Comparison of ENCODE assay signal across 16 cellular contexts in genomic region chr3:13850161-13850945, GRCh38. TPM values are rescaled to one million over a fixed set of nuclear protein-coding genes. Genes with fewer than 3 reads are reported as not detected.
DNase-seq lines count a peak whose midpoint lies in the region; ATAC-seq, FAIRE-seq and TF ChIP-seq lines count a peak whose summit lies in the region.
"Had no signal": no experiment of that assay in that cellular context is flagged by ENCODE, and none has a peak within 500 bp of the region (broad histone marks: within the 10 kb centered on the region; RNA-seq: fewer than 3 reads in every experiment).

No MANE protein-coding gene starts in this region.

- dilution Hi-C loops in keratinocyte (cut with MboI; ENCODE audit: extremely low pct_ligation_motif_present, low sequenced_read_pairs), result no loop called here

- H3T11ph ChIP-seq in H9 (ENCODE audit: low read length), result no peak overlapping the region

- H3K9me1 ChIP-seq in keratinocyte (ENCODE audit: control insufficient read depth, extremely low read depth, insufficient read depth, low read length), result no peaks in the 10 kb centered on the region

- no peaks in the 10 kb centered on the region for H3K4me1 ChIP-seq in H9 (ENCODE audit: insufficient read depth, low read length)
- peaks cover 70% of the 10 kb centered on the region for H3K4me1 ChIP-seq in keratinocyte (ENCODE audit: control insufficient read depth, extremely low read depth, insufficient read depth, low read length)
- no peaks in the 10 kb centered on the region for H3K4me1 ChIP-seq in upper lobe of right lung
- H3K4me1 ChIP-seq: left ventricle myocardium inferior, parathyroid adenoma had no signal

- no peak overlapping the region for H3K4ac ChIP-seq in H9 (ENCODE audit: low read depth, low read length)

- H3K18ac ChIP-seq in H9 (ENCODE audit: insufficient read length, low read depth, low read length), result peak overlapping the region; percentile 7

- H3K36me3 ChIP-seq in keratinocyte (ENCODE audit: control insufficient read depth in 2 of 2, extremely low read depth in 1 of 2, insufficient read depth in 2 of 2, low read length in 2 of 2) (peaks cover 24 to 57% of the 10 kb centered on the region in 2 experiments), upper lobe of right lung (no peaks in the 10 kb centered on the region)
- H3K36me3 ChIP-seq: left ventricle myocardium inferior had no signal

- H3K56ac ChIP-seq in H9 (ENCODE audit: insufficient read length, low read depth, low read length), result no peak overlapping the region

- peak; percentile 95 for FAIRE-seq in keratinocyte (lab: Jason Lieb, UNC)
- FAIRE-seq: D721Med had no signal

- H3K27me3 ChIP-seq in H9 (ENCODE audit: insufficient read depth, low read length) (no peaks in the 10 kb centered on the region; the same call in 1 of the 2 replicates), keratinocyte (ENCODE audit: control insufficient read depth, extremely low read depth, insufficient read depth, low read length) (no peaks in the 10 kb centered on the region), upper lobe of right lung (peaks cover 7% of the 10 kb centered on the region)

- H4K91ac ChIP-seq in H9 (ENCODE audit: insufficient read length, low read depth, low read length), result peak overlapping the region; percentile 9

- no peaks in the 10 kb centered on the region; a peak in 1 of 5 replicates for H3K9me3 Mint-ChIP-seq in H9
- H3K9me3 Mint-ChIP-seq in activated CD4-positive, alpha-beta T cell treated with anti-CD3 and anti-CD28 coated beads for 36 hours (ENCODE audit: low read depth), result no peaks in the 10 kb centered on the region
- no peaks in the 10 kb centered on the region for H3K9me3 Mint-ChIP-seq in activated CD4-positive, alpha-beta memory T cell treated with anti-CD3 and anti-CD28 coated beads for 36 hours
- H3K9me3 Mint-ChIP-seq: activated naive CD4-positive, alpha-beta T cell treated with anti-CD3 and anti-CD28 coated beads, Interleukin-2, amount 50 U/mL, for 24 hours; stimulated activated naive B cell treated with anti-CD40 and anti-IgM and Interleukin-4, amounts not matched to agents 10 μg/mL and 1 μg/mL and 100 μg/mL, for 72 hours had no signal

- no peak overlapping the region for H3K27ac Mint-ChIP-seq in H9
- no peak overlapping the region for H3K27ac Mint-ChIP-seq in activated CD4-positive, alpha-beta T cell treated with anti-CD3 and anti-CD28 coated beads for 36 hours
- H3K27ac Mint-ChIP-seq in activated CD4-positive, alpha-beta memory T cell treated with anti-CD3 and anti-CD28 coated beads for 36 hours, result no peak overlapping the region
- H3K27ac Mint-ChIP-seq: activated CD8-positive, alpha-beta T cell treated with anti-CD3 and anti-CD28 coated beads, Interleukin-2, amount 10 ng/mL, durations not matched to agents 7 days and 5 days; activated naive CD4-positive, alpha-beta T cell treated with anti-CD3 and anti-CD28 coated beads, Interleukin-2, amount 50 U/mL, for 24 hours; stimulated activated naive B cell treated with anti-CD40 and anti-IgM and Interleukin-4, amounts not matched to agents 10 μg/mL and 1 μg/mL and 100 μg/mL, for 72 hours had no signal

- no peak overlapping the region for H2AFZ ChIP-seq in H9 (ENCODE audit: low read length)
- no peak overlapping the region for H2AFZ ChIP-seq in keratinocyte (ENCODE audit: control insufficient read depth, low read length)
- H2AFZ ChIP-seq: parathyroid adenoma had no signal

- H2BK120ac ChIP-seq in H9 (ENCODE audit: low read depth, low read length, poor library complexity, severe bottlenecking), result no peak overlapping the region

- no peak overlapping the region for H4K8ac ChIP-seq in H9 (replicated peaks; ENCODE audit: insufficient read length, low read depth, low read length)

- no peak overlapping the region for H4K5ac ChIP-seq in H9 (ENCODE audit: insufficient read length, low read depth, low read length)

- TF ChIP-seq CTCF in H9 (conservative IDR thresholded peaks at IDR 0.05), result no peak
- TF ChIP-seq CTCF in RWPE1 (conservative IDR thresholded peaks at IDR 0.05; ENCODE audit: low read depth), result no peak
- TF ChIP-seq CTCF in keratinocyte (optimal IDR thresholded peaks at IDR 0.05 in 1 of 3, IDR thresholded peaks at IDR 0.05 in 1 of 3, conservative IDR thresholded peaks at IDR 0.05 in 1 of 3; ENCODE audit: extremely low read depth in 1 of 3, insufficient read depth in 2 of 3, low read length in 3 of 3), result no peak
- no peak for TF ChIP-seq CTCF in upper lobe of right lung (IDR thresholded peaks at IDR 0.05)

- H3K14ac ChIP-seq in H9 (ENCODE audit: insufficient read depth, low read length), result no peak overlapping the region

- H3K27me3 Mint-ChIP-seq in H9 (ENCODE audit: low read depth), result peaks cover 18% of the 10 kb centered on the region
- no peaks in the 10 kb centered on the region for H3K27me3 Mint-ChIP-seq in activated CD4-positive, alpha-beta T cell treated with anti-CD3 and anti-CD28 coated beads for 36 hours
- H3K27me3 Mint-ChIP-seq in activated CD4-positive, alpha-beta memory T cell treated with anti-CD3 and anti-CD28 coated beads for 36 hours, result no peaks in the 10 kb centered on the region
- H3K27me3 Mint-ChIP-seq: activated naive CD4-positive, alpha-beta T cell treated with anti-CD3 and anti-CD28 coated beads, Interleukin-2, amount 50 U/mL, for 24 hours had no signal

- H3K79me2 ChIP-seq in H9 (ENCODE audit: insufficient read depth, low read length) (no peaks in the 10 kb centered on the region), keratinocyte (ENCODE audit: control insufficient read depth, insufficient read depth, low read length) (peaks cover 59% of the 10 kb centered on the region)
- H3K79me2 ChIP-seq: parathyroid adenoma had no signal

- no peak overlapping the region for H3K23ac ChIP-seq in H9 (ENCODE audit: insufficient read length, low read depth, low read length)

- H3K23me2 ChIP-seq in H9 (ENCODE audit: insufficient read length, low read depth, low read length, poor library complexity, severe bottlenecking), result no peaks in the 10 kb centered on the region

- H2BK15ac ChIP-seq in H9 (ENCODE audit: low read depth, low read length), result no peak overlapping the region

- H4K20me1 ChIP-seq in H9 (ENCODE audit: control insufficient read depth, insufficient read depth, insufficient read length) (no peaks in the 10 kb centered on the region), keratinocyte (ENCODE audit: control insufficient read depth, extremely low read depth, insufficient read depth, low read length) (no peaks in the 10 kb centered on the region)

- H2BK12ac ChIP-seq in H9 (ENCODE audit: insufficient read length, low read depth, low read length), result no peak overlapping the region

- ATAC-seq in upper lobe of right lung, result peak; percentile 93
- no peak for ATAC-seq in activated CD4-positive, alpha-beta T cell treated with anti-CD3 and anti-CD28 coated beads for 36 hours
- ATAC-seq: activated CD8-positive, alpha-beta T cell treated with anti-CD3 and anti-CD28 coated beads, Interleukin-2, amount 10 ng/mL, durations not matched to agents 7 days and 5 days; stimulated activated naive B cell treated with anti-CD40 and anti-IgM and Interleukin-4, amounts not matched to agents 10 μg/mL and 1 μg/mL and 100 μg/mL, for 72 hours had no signal

- H3K79me1 ChIP-seq in H9 (ENCODE audit: insufficient read depth, low read depth, low read length, poor library complexity, severe bottlenecking), result no peaks in the 10 kb centered on the region

- H3K4me1 Mint-ChIP-seq in H9, result peaks cover 22 to 26% of the 10 kb centered on the region in 2 experiments
- peaks cover 34% of the 10 kb centered on the region for H3K4me1 Mint-ChIP-seq in activated CD4-positive, alpha-beta T cell treated with anti-CD3 and anti-CD28 coated beads for 36 hours
- H3K4me1 Mint-ChIP-seq in activated CD4-positive, alpha-beta memory T cell treated with anti-CD3 and anti-CD28 coated beads for 36 hours (ENCODE audit: low read depth), result peaks cover 28% of the 10 kb centered on the region
- H3K4me1 Mint-ChIP-seq: stimulated activated naive B cell treated with anti-CD40 and anti-IgM and Interleukin-4, amounts not matched to agents 10 μg/mL and 1 μg/mL and 100 μg/mL, for 72 hours had no signal

- POLR2A ChIA-PET in RWPE1 (lab: Yijun Ruan, JAX; ENCODE audit: low non-redundant PET), result no interaction called here
- POLR2A ChIA-PET in activated CD4-positive, alpha-beta T cell treated with anti-CD3 and anti-CD28 coated beads for 36 hours (lab: Charles Lee), result no interaction called here
- POLR2A ChIA-PET in activated CD4-positive, alpha-beta memory T cell treated with anti-CD3 and anti-CD28 coated beads for 36 hours (lab: Charles Lee), result no interaction called here

- CTCF ChIA-PET in RWPE1 (lab: Yijun Ruan, JAX), result interaction anchor here (0.6 to 1.4 kb wide), 3 partner anchors 14 to 35 kb away, joined by 3 read pairs; no protein-coding TSS in a partner anchor
- CTCF ChIA-PET in activated CD4-positive, alpha-beta T cell treated with anti-CD3 and anti-CD28 coated beads for 36 hours (lab: Charles Lee), result interaction anchor here (0.9 to 1.1 kb wide), 2 partner anchors 16 to 35 kb away, joined by 3 to 5 read pairs; no protein-coding TSS in a partner anchor
- CTCF ChIA-PET in activated CD4-positive, alpha-beta memory T cell treated with anti-CD3 and anti-CD28 coated beads for 36 hours (lab: Charles Lee), result no interaction called here

- H3K4me3 ChIP-seq in keratinocyte (ENCODE audit: control insufficient read depth in 2 of 3, extremely low read depth in 1 of 3, insufficient read depth in 2 of 3, low read depth in 1 of 3, low read length in 3 of 3) (no peak overlapping the region), upper lobe of right lung (no peak overlapping the region)
- H3K4me3 ChIP-seq: coronary artery, left ventricle myocardium inferior had no signal

- intact Hi-C loops in upper lobe of right lung (cut with DNase I), result no loop called here
- intact Hi-C loops in activated CD4-positive, alpha-beta T cell treated with anti-CD3 and anti-CD28 coated beads for 36 hours (cut with DNase I, micrococcal nuclease), result no loop called here
- intact Hi-C loops in activated CD4-positive, alpha-beta memory T cell treated with anti-CD3 and anti-CD28 coated beads for 36 hours (cut with micrococcal nuclease), result no loop called here

- H3K9ac ChIP-seq in H9 (ENCODE audit: extremely low read depth, insufficient read length, low read length) (no peak overlapping the region), keratinocyte (ENCODE audit: control insufficient read depth, extremely low read depth, insufficient read depth, low read length) (peak overlapping the region; percentile 39)
- H3K9ac ChIP-seq: parathyroid adenoma had no signal

- WGBS in H9 (ENCODE audit: extremely low coverage, insufficient read length, low lambda C conversion rate), result no CpG with 5 or more reads among the region's 21 CpGs

- DNase-seq in H9, result peak; percentile 79
- DNase-seq in RWPE1 (ENCODE audit: low spot score), result peak; percentile 96
- DNase-seq in keratinocyte (ENCODE audit: low read depth, low spot score), result peak; percentile 99
- peak; percentile 90 for DNase-seq in upper lobe of right lung
- no peak for DNase-seq in activated CD4-positive, alpha-beta T cell treated with anti-CD3 and anti-CD28 coated beads for 36 hours
- DNase-seq in activated CD4-positive, alpha-beta memory T cell treated with anti-CD3 and anti-CD28 coated beads for 36 hours, result no peak
- no peak for DNase-seq in OCI-M2 (lab: John Stamatoyannopoulos, UW; ENCODE audit: unreplicated experiment)
- DNase-seq: activated CD8-positive, alpha-beta T cell treated with anti-CD3 and anti-CD28 coated beads, Interleukin-2, amount 10 ng/mL, durations not matched to agents 7 days and 5 days; left ventricle myocardium inferior; NCI-H774; stimulated activated naive B cell treated with anti-CD40 and anti-IgM and Interleukin-4, amounts not matched to agents 10 μg/mL and 1 μg/mL and 100 μg/mL, for 72 hours had no signal

- H3K36me3 Mint-ChIP-seq in H9 (ENCODE audit: insufficient read depth in 1 of 3, low read depth in 3 of 3), result no peaks in the 10 kb centered on the region
- peaks cover 3% of the 10 kb centered on the region for H3K36me3 Mint-ChIP-seq in activated CD4-positive, alpha-beta T cell treated with anti-CD3 and anti-CD28 coated beads for 36 hours (ENCODE audit: low read depth)
- no peaks in the 10 kb centered on the region for H3K36me3 Mint-ChIP-seq in activated CD4-positive, alpha-beta memory T cell treated with anti-CD3 and anti-CD28 coated beads for 36 hours
- H3K36me3 Mint-ChIP-seq: stimulated activated naive B cell treated with anti-CD40 and anti-IgM and Interleukin-4, amounts not matched to agents 10 μg/mL and 1 μg/mL and 100 μg/mL, for 72 hours had no signal

- no peak overlapping the region for H3K4me2 ChIP-seq in H9 (ENCODE audit: insufficient read depth, insufficient read length, low read length)
- peak overlapping the region; percentile 41 for H3K4me2 ChIP-seq in keratinocyte (ENCODE audit: control insufficient read depth, extremely low read depth, insufficient read depth, low read depth, low read length)

- no peak overlapping the region for H2AK5ac ChIP-seq in H9 (ENCODE audit: insufficient read length, low read length)

- H3K4me3 Mint-ChIP-seq in H9, result no peak overlapping the region
- no peak overlapping the region for H3K4me3 Mint-ChIP-seq in activated CD4-positive, alpha-beta T cell treated with anti-CD3 and anti-CD28 coated beads for 36 hours
- no peak overlapping the region for H3K4me3 Mint-ChIP-seq in activated CD4-positive, alpha-beta memory T cell treated with anti-CD3 and anti-CD28 coated beads for 36 hours
- H3K4me3 Mint-ChIP-seq: activated CD8-positive, alpha-beta T cell treated with anti-CD3 and anti-CD28 coated beads, Interleukin-2, amount 10 ng/mL, durations not matched to agents 7 days and 5 days; activated naive CD4-positive, alpha-beta T cell treated with anti-CD3 and anti-CD28 coated beads, Interleukin-2, amount 50 U/mL, for 24 hours; stimulated activated naive B cell treated with anti-CD40 and anti-IgM and Interleukin-4, amounts not matched to agents 10 μg/mL and 1 μg/mL and 100 μg/mL, for 72 hours had no signal

- H3K9me3 ChIP-seq in H9 (ENCODE audit: control insufficient read depth, low read depth, low read length) (no peaks in the 10 kb centered on the region), keratinocyte (ENCODE audit: control insufficient read depth, low read depth, low read length) (no peaks in the 10 kb centered on the region), upper lobe of right lung (no peaks in the 10 kb centered on the region)
- H3K9me3 ChIP-seq: left ventricle myocardium inferior had no signal

- H2BK5ac ChIP-seq in H9 (ENCODE audit: insufficient read length, low read length), result no peak overlapping the region

- no peak overlapping the region for H2BK20ac ChIP-seq in H9 (ENCODE audit: low read depth, low read length, poor library complexity, severe bottlenecking)

- H3K27ac ChIP-seq in H9 (ENCODE audit: insufficient read length, low read depth, low read length) (no peak overlapping the region), RWPE1 (peak overlapping the region; percentile 99), keratinocyte (ENCODE audit: control insufficient read depth, insufficient read depth, low read length) (peak overlapping the region; percentile 97), upper lobe of right lung (peak overlapping the region; percentile 36)
- H3K27ac ChIP-seq: coronary artery, left ventricle myocardium inferior, parathyroid adenoma had no signal

RNA-seq across cellular contexts. Expression of gene WNT7A, which starts 29.5 kb away (rescaled TPM):
- total RNA-seq in H9 (2021) (not detected in 2 replicates), upper lobe of right lung (6.6 TPM)
- polyA plus RNA-seq in keratinocyte, result 13.0 to 36.7 TPM (median 20.3 TPM) in 3 replicates
- 5.5 TPM for polyA plus RNA-seq in keratinocyte (2011; ENCODE audit: low read depth)
- polyA plus RNA-seq in keratinocyte (2011; cell fraction: cytosol; rRNA removed), result 16.2 and 26.7 TPM in 2 replicates
- polyA plus RNA-seq in keratinocyte (2011; cell fraction: nucleus; rRNA removed), result 26.3 and 31.8 TPM in 2 replicates
- 8.2 and 51.3 TPM in 2 replicates for polyA plus RNA-seq in keratinocyte (2012; ENCODE audit: low replicate concordance)
- 17.3 to 89.8 TPM (median 32.9 TPM) in 3 replicates for polyA minus RNA-seq in keratinocyte
- 39.5 TPM for polyA minus RNA-seq in keratinocyte (2011; cell fraction: cytosol; rRNA and poly(A)+ RNA removed)
- polyA minus RNA-seq in keratinocyte (2011; cell fraction: nucleus; rRNA and poly(A)+ RNA removed), result 30.3 and 32.0 TPM in 2 replicates
- total RNA-seq in activated CD4-positive, alpha-beta T cell treated with anti-CD3 and anti-CD28 coated beads for 36 hours, result under 1 TPM; 0.11 to 0.39 TPM
- total RNA-seq in activated CD4-positive, alpha-beta memory T cell treated with anti-CD3 and anti-CD28 coated beads for 36 hours, result under 1 TPM; 0.29 to 0.33 TPM
- total RNA-seq: activated CD8-positive, alpha-beta T cell treated with anti-CD3 and anti-CD28 coated beads, Interleukin-2, amount 10 ng/mL, durations not matched to agents 7 days and 5 days; fibroblast of villous mesenchyme; left ventricle myocardium inferior had no signal

Comparison
In these comparisons a context has a peak if more than half of its experiments do, and no peak if none do; other contexts are left out.
1. DNase-seq: peak in H9 (single experiment), RWPE1 (single experiment), keratinocyte (single experiment) and upper lobe of right lung (single experiment); none in activated CD4-positive, alpha-beta T cell treated with anti-CD3 and anti-CD28 coated beads for 36 hours (single experiment), activated CD4-positive, alpha-beta memory T cell treated with anti-CD3 and anti-CD28 coated beads for 36 hours (single experiment) and OCI-M2 (single experiment).